ENCODE assay signal across 18 cellular contexts in genomic region chr4:134019657-134020056, GRCh38.
A peak's percentile ranks its signal among the peaks of the same experiment; 100 is the strongest.
DNase-seq lines count a peak whose midpoint lies in the region; ATAC-seq and TF ChIP-seq lines count a peak whose summit lies in the region.
"Had no signal": no experiment of that assay in that cellular context is flagged by ENCODE, and none has a peak within 500 bp of the region (broad histone marks: within the 10 kb centered on the region; RNA-seq: fewer than 3 reads in every experiment).

No MANE protein-coding gene starts in this region.

- intact Hi-C loops in PC-3 (cut with micrococcal nuclease), result no loop called here

- H3K4me3 Mint-ChIP-seq in GM23338, result no peak overlapping the region
- H3K4me3 Mint-ChIP-seq: B cell; CD4-positive, CD25-positive, alpha-beta regulatory T cell; CD8-positive, alpha-beta T cell; H9 had no signal

- no peaks in the 10 kb centered on the region for H3K36me3 ChIP-seq in GM23338 (ENCODE audit: insufficient read depth)
- no peaks in the 10 kb centered on the region for H3K36me3 ChIP-seq in PC-3 (ENCODE audit: low read depth, low read length)
- H3K36me3 ChIP-seq in iPS-20b (ENCODE audit: insufficient read depth, low read depth, low read length), result no peaks in the 10 kb centered on the region
- H3K36me3 ChIP-seq: BLaER1 had no signal

- H3K27me3 ChIP-seq in GM23338 (ENCODE audit: insufficient read depth), result no peaks in the 10 kb centered on the region
- no peaks in the 10 kb centered on the region for H3K27me3 ChIP-seq in PC-3 (ENCODE audit: low read length)
- H3K27me3 ChIP-seq in iPS-20b (ENCODE audit: insufficient read depth, low read length), result no peaks in the 10 kb centered on the region
- H3K27me3 ChIP-seq: BLaER1 had no signal

- H3K4me2 ChIP-seq in GM23338 (no peak overlapping the region), PC-3 (ENCODE audit: low read length) (peak overlapping the region; percentile 28; the same call in 1 of the 2 replicates)
- H3K4me2 ChIP-seq: BLaER1 had no signal

- H3K9me2 ChIP-seq in GM23338 (ENCODE audit: insufficient read depth), result peaks cover 21% of the 10 kb centered on the region; the same call in 1 of the 2 replicates
- H3K9me2 ChIP-seq in PC-3 (replicated peaks; ENCODE audit: low read length), result no peaks in the 10 kb centered on the region

- in situ Hi-C loops in KBM-7 (cut with MboI; ENCODE audit: low pct_unique_long_range_greater_than_20kb, low sequenced_read_pairs), result no loop called here

- no peaks in the 10 kb centered on the region for H3K9me3 ChIP-seq in PC-3 (ENCODE audit: low read length)
- H3K9me3 ChIP-seq in iPS-20b (ENCODE audit: insufficient read depth, low read depth, low read length), result no peaks in the 10 kb centered on the region
- H3K9me3 ChIP-seq: BLaER1, Caco-2 had no signal

- H3K27ac ChIP-seq in GM23338 (ENCODE audit: low read depth), result no peak overlapping the region
- no peak overlapping the region for H3K27ac ChIP-seq in PC-3 (ENCODE audit: low read length)
- peak overlapping the region; percentile 38 for H3K27ac ChIP-seq in iPS-20b (ENCODE audit: low read length)
- H3K27ac ChIP-seq: 22Rv1, BLaER1, C4-2B, GM23248 had no signal

- no peaks in the 10 kb centered on the region for H3F3A ChIP-seq in GM23338 (replicated peaks; ENCODE audit: low read depth)
- no peaks in the 10 kb centered on the region for H3F3A ChIP-seq in PC-3 (ENCODE audit: low read length, unreplicated experiment)

- ATAC-seq in GM23338 (no peak), PC-3 (no peak), HG02623 (IDR thresholded peaks at IDR 0.05; ENCODE audit: unreplicated experiment) (no peak)
- ATAC-seq: CD8-positive, alpha-beta T cell; HCT116 had no signal

- POLR2A ChIA-PET in PC-3 (lab: Charles Lee; ENCODE audit: unreplicated experiment), result no interaction called here

- H3K36me3 Mint-ChIP-seq in GM23338 (ENCODE audit: low read depth), result peaks cover 10% of the 10 kb centered on the region; the same call in 2 of the 3 replicates
- H3K36me3 Mint-ChIP-seq: CD4-positive, CD25-positive, alpha-beta regulatory T cell; CD8-positive, alpha-beta T cell had no signal

- H3K9ac ChIP-seq in PC-3 (ENCODE audit: low read length) (no peak overlapping the region), iPS-20b (ENCODE audit: low read depth, low read length) (no peak overlapping the region)
- H3K9ac ChIP-seq: BLaER1, GM23248 had no signal

- H3K4me3 ChIP-seq in GM23338 (no peak overlapping the region), PC-3 (ENCODE audit: low read length) (no peak overlapping the region), iPS-20b (ENCODE audit: low read length) (no peak overlapping the region)
- H3K4me3 ChIP-seq: BLaER1, GM23248 had no signal

- CTCF ChIA-PET in PC-3 (lab: Charles Lee), result no interaction called here

- peak overlapping the region; percentile 49; the same call in 1 of the 2 replicates for H3K27ac Mint-ChIP-seq in GM23338
- H3K27ac Mint-ChIP-seq: B cell; CD4-positive, CD25-positive, alpha-beta regulatory T cell; CD8-positive, alpha-beta T cell had no signal

- H4K20me1 ChIP-seq in GM23338 (replicated peaks; ENCODE audit: insufficient read depth) (no peaks in the 10 kb centered on the region), PC-3 (ENCODE audit: low read length) (no peaks in the 10 kb centered on the region)
- H4K20me1 ChIP-seq: BLaER1 had no signal

- BruUV-seq in PC-3 (replicated peaks; lab: Mats Ljungman, UMichigan), result no TSS peak

- H3K79me2 ChIP-seq in GM23338 (replicated peaks; ENCODE audit: insufficient read depth), result no peaks in the 10 kb centered on the region
- no peaks in the 10 kb centered on the region for H3K79me2 ChIP-seq in PC-3 (ENCODE audit: low read length)

- H3K27me3 Mint-ChIP-seq in GM23338 (ENCODE audit: insufficient read depth, low read depth, poor library complexity), result peaks cover 3% of the 10 kb centered on the region
- H3K27me3 Mint-ChIP-seq: B cell; CD4-positive, CD25-positive, alpha-beta regulatory T cell had no signal

- H3K4me1 ChIP-seq in GM23338 (ENCODE audit: insufficient read depth), result peaks cover 19% of the 10 kb centered on the region
- H3K4me1 ChIP-seq in PC-3 (ENCODE audit: insufficient read depth, low read length), result peaks cover 10% of the 10 kb centered on the region
- peaks cover 8% of the 10 kb centered on the region; the same call in 1 of the 2 replicates for H3K4me1 ChIP-seq in iPS-20b (ENCODE audit: insufficient read depth, low read length)
- H3K4me1 ChIP-seq: BLaER1, Caco-2 had no signal

- H3K9me3 Mint-ChIP-seq in GM23338, result no peaks in the 10 kb centered on the region
- H3K9me3 Mint-ChIP-seq: H9 had no signal

- no peak for DNase-seq in GM23338 (ENCODE audit: low spot score)
- no peak for DNase-seq in PC-3
- no peak for DNase-seq in KBM-7
- DNase-seq in NK-92 (lab: John Stamatoyannopoulos, UW; ENCODE audit: unreplicated experiment), result no peak
- DNase-seq: Caco-2; CD4-positive, CD25-positive, alpha-beta regulatory T cell; CD8-positive, alpha-beta T cell; DMS153; DND-41; GM23248; H9 had no signal

- no peak overlapping the region for H2AFZ ChIP-seq in GM23338
- no peak overlapping the region for H2AFZ ChIP-seq in PC-3 (ENCODE audit: low read length)
- H2AFZ ChIP-seq: GM23248 had no signal

- TF ChIP-seq CTCF in GM23338 (conservative IDR thresholded peaks at IDR 0.05; ENCODE audit: low read depth in 2 of 2) (no peak), PC-3 (conservative IDR thresholded peaks at IDR 0.05; ENCODE audit: low read depth, low read length) (no peak)

- peaks cover 19% of the 10 kb centered on the region for H3K4me1 Mint-ChIP-seq in GM23338
- H3K4me1 Mint-ChIP-seq: B cell; CD4-positive, CD25-positive, alpha-beta regulatory T cell had no signal

TF ChIP-seq in GM23338, 12 proteins besides CTCF, POLR2A, EP300 and RAD21:
- no peak for TF ChIP-seq REST (IDR thresholded peaks at IDR 0.05; ENCODE audit: unreplicated experiment)
- no peak for TF ChIP-seq NANOG (IDR thresholded peaks at IDR 0.05; ENCODE audit: borderline replicate concordance)
- no peak for TF ChIP-seq EZH2 (IDR thresholded peaks at IDR 0.05; ENCODE audit: low read depth, unreplicated experiment)
- no peak for TF ChIP-seq ETS1 (IDR thresholded peaks at IDR 0.05)
- TF ChIP-seq EZH2phosphoT487 (IDR thresholded peaks at IDR 0.05; ENCODE audit: unreplicated experiment), result no peak
- no peak for TF ChIP-seq ZNF331 (CRISPR knock-in tag; IDR thresholded peaks at IDR 0.05; ENCODE audit: low read depth)
- no peak for TF ChIP-seq POLR2AphosphoS5 (IDR thresholded peaks at IDR 0.05; ENCODE audit: low read depth)
- TF ChIP-seq STAT1 (IDR thresholded peaks at IDR 0.05; ENCODE audit: unreplicated experiment), result no peak
